ENCODE assay signal across 1 cellular context in the genomic region with DNA sequence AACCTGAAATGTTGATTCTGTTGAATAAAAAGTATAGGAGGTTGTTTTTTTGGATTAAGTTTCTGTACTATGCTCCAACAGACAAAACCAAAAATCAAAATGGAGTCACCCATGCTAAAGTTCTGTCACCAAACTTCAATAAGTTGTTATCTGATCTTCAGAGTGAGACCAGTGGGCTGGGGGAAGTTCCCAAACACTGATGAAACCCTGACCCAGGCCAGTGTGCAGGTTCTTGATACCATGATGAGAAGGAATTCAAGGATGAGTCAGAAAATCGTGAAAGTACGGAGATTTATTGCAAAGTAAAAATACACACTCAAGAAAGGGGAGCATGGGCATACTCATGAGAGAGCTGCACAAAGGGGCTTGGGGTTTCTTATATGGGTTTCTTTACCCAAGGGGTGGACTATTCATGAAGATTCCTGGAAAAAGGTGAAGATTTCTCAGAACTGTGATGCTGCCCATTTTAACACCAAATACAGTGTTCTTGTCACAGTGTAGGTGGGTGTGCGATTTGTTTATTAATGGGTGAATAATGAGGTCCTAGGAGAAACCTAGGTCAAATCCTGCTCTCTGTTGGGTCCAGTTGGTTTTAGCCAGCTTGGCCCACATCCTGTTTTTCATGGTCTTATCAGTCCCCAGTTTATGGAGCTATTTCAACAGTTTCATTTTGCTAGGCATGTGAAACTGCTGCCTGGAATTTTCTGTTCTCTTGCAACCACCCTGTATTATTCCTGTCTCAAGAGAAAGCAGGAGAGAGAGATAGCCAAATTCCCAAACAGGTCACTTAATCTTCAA.
TF ChIP-seq lines count a peak whose summit lies in the region.

No MANE protein-coding gene starts in this region.

TF ChIP-seq in K562, 482 proteins besides CTCF, POLR2A, EP300 and RAD21 (continued from another document and continues in another):
- TF ChIP-seq POLR2AphosphoS5 (IDR thresholded peaks at IDR 0.05; ENCODE audit: control insufficient read depth, insufficient read depth, low read depth, low read length) (no peak), ZNF3 (CRISPR knock-in tag; IDR thresholded peaks at IDR 0.05) (no peak), OTX1 (CRISPR knock-in tag; IDR thresholded peaks at IDR 0.05) (peak; percentile 98), ZNF583 (CRISPR knock-in tag; IDR thresholded peaks at IDR 0.05) (peak; percentile 96), ZC3H4 (CRISPR knock-in tag; IDR thresholded peaks at IDR 0.05; ENCODE audit: borderline replicate concordance) (no peak), PHF8 (IDR thresholded peaks at IDR 0.05; ENCODE audit: borderline replicate concordance, low read length) (no peak), ZNF584 (CRISPR knock-in tag; IDR thresholded peaks at IDR 0.05; ENCODE audit: low read depth) (peak; percentile 100), MAFF (IDR thresholded peaks at IDR 0.05; ENCODE audit: low read length) (no peak), HDAC1 (IDR thresholded peaks at IDR 0.05) (no peak), TRIM24 (IDR thresholded peaks at IDR 0.05) (no peak), ZNF143 (CRISPR knock-in tag; IDR thresholded peaks at IDR 0.05) (no peak), SRSF3 (IDR thresholded peaks at IDR 0.05; ENCODE audit: insufficient read depth, low read length) (no peak), CBFB (CRISPR knock-in tag; IDR thresholded peaks at IDR 0.05) (no peak), BDP1 (IDR thresholded peaks at IDR 0.05; ENCODE audit: insufficient read depth, insufficient read length) (no peak), TAF15 (IDR thresholded peaks at IDR 0.05; ENCODE audit: low read depth, low read length) (no peak), ZBTB8A (IDR thresholded peaks at IDR 0.05; ENCODE audit: partially characterized antibody) (no peak), ZNF75A (CRISPR knock-in tag; IDR thresholded peaks at IDR 0.05) (peak; percentile 75; the same call in 1 of the 2 replicates), MXI1 (IDR thresholded peaks at IDR 0.05; ENCODE audit: low read depth, low read length) (no peak), ZBTB7A (IDR thresholded peaks at IDR 0.05; ENCODE audit: borderline replicate concordance, control insufficient read depth, low read depth, low read length) (no peak), IRF2 (CRISPR knock-in tag; IDR thresholded peaks at IDR 0.05) (no peak), RBM39 (optimal IDR thresholded peaks at IDR 0.05; ENCODE audit: low read depth, low read length) (no peak), SRSF9 (IDR thresholded peaks at IDR 0.05; ENCODE audit: borderline replicate concordance, low read depth, low read length) (no peak), ZNF830 (CRISPR knock-in tag; IDR thresholded peaks at IDR 0.05) (0 out of 2 replicates have a peak, but pooled peaks have one; percentile 58), ZEB2 (IDR thresholded peaks at IDR 0.05) (no peak), SNIP1 (IDR thresholded peaks at IDR 0.05; ENCODE audit: low read depth) (no peak), ZFP36 (IDR thresholded peaks at IDR 0.05; ENCODE audit: low read depth, low read length, partially characterized antibody) (no peak), SAFB2 (IDR thresholded peaks at IDR 0.05; ENCODE audit: borderline replicate concordance, low read depth, low read length, severe bottlenecking) (no peak), DMBX1 (CRISPR knock-in tag; IDR thresholded peaks at IDR 0.05; ENCODE audit: borderline replicate concordance) (peak; percentile 100), NELFE (IDR thresholded peaks at IDR 0.05; ENCODE audit: insufficient read depth, insufficient read length) (no peak), ETV6 (IDR thresholded peaks at IDR 0.05; ENCODE audit: borderline replicate concordance in 1 of 2, low read depth in 2 of 2, low read length in 1 of 2) (no peak), ETV6 (CRISPR knock-in tag; IDR thresholded peaks at IDR 0.05; ENCODE audit: borderline replicate concordance) (no peak), PHTF2 (CRISPR knock-in tag; IDR thresholded peaks at IDR 0.05) (0 out of 2 replicates have a peak, but pooled peaks have one; percentile 63), BRD9 (IDR thresholded peaks at IDR 0.05; ENCODE audit: low read depth, partially characterized antibody) (no peak), PHF21A (IDR thresholded peaks at IDR 0.05; ENCODE audit: borderline replicate concordance, low read depth) (no peak), MCM5 (IDR thresholded peaks at IDR 0.05; ENCODE audit: low read depth) (no peak), ZNF586 (CRISPR knock-in tag; conservative IDR thresholded peaks at IDR 0.05) (peak; percentile 89), DDX20 (tag; IDR thresholded peaks at IDR 0.05; ENCODE audit: low read depth) (peak; percentile 98), SMARCC2 (IDR thresholded peaks at IDR 0.05; ENCODE audit: low read depth) (no peak), SMARCB1 (IDR thresholded peaks at IDR 0.05; ENCODE audit: insufficient read length, low read depth) (no peak), NR2F6 (CRISPR knock-in tag; IDR thresholded peaks at IDR 0.05) (no peak), ZFPM2 (CRISPR knock-in tag; IDR thresholded peaks at IDR 0.05) (peak; percentile 55; the same call in 1 of the 2 replicates), CREB1 (IDR thresholded peaks at IDR 0.05) (no peak), CREB1 (CRISPR knock-in tag; IDR thresholded peaks at IDR 0.05) (no peak), RCOR1 (IDR thresholded peaks at IDR 0.05; ENCODE audit: borderline replicate concordance in 1 of 2, low read depth in 2 of 2, low read length in 2 of 2) (peak in 1 of 2 experiments; percentile 39; a peak in 1 of 4 replicates), BACH1 (tag; IDR thresholded peaks at IDR 0.05) (peak; percentile 99), ZNF140 (CRISPR knock-in tag; IDR thresholded peaks at IDR 0.05) (peak; percentile 90), PTTG1 (tag; IDR thresholded peaks at IDR 0.05; ENCODE audit: low read depth) (peak; percentile 98), SIX5 (IDR thresholded peaks at IDR 0.05; ENCODE audit: borderline replicate concordance in 1 of 2, insufficient read depth in 1 of 2, low read depth in 1 of 2, low read length in 2 of 2) (no peak), SP1 (CRISPR knock-in tag; IDR thresholded peaks at IDR 0.05) (no peak), SETDB1 (IDR thresholded peaks at IDR 0.05; ENCODE audit: low read length) (no peak)
- TF ChIP-seq, protein P1, sequence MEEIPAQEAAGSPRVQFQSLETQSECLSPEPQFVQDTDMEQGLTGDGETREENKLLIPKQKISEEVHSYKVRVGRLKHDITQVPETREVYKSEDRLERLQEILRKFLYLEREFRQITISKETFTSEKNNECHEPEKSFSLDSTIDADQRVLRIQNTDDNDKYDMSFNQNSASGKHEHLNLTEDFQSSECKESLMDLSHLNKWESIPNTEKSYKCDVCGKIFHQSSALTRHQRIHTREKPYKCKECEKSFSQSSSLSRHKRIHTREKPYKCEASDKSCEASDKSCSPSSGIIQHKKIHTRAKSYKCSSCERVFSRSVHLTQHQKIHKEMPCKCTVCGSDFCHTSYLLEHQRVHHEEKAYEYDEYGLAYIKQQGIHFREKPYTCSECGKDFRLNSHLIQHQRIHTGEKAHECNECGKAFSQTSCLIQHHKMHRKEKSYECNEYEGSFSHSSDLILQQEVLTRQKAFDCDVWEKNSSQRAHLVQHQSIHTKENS (CRISPR knock-in tag; IDR thresholded peaks at IDR 0.05), result no peak
- TF ChIP-seq, protein P2, sequence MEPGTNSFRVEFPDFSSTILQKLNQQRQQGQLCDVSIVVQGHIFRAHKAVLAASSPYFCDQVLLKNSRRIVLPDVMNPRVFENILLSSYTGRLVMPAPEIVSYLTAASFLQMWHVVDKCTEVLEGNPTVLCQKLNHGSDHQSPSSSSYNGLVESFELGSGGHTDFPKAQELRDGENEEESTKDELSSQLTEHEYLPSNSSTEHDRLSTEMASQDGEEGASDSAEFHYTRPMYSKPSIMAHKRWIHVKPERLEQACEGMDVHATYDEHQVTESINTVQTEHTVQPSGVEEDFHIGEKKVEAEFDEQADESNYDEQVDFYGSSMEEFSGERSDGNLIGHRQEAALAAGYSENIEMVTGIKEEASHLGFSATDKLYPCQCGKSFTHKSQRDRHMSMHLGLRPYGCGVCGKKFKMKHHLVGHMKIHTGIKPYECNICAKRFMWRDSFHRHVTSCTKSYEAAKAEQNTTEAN (CRISPR knock-in tag; IDR thresholded peaks at IDR 0.05), result no peak
- TF ChIP-seq, protein P3, sequence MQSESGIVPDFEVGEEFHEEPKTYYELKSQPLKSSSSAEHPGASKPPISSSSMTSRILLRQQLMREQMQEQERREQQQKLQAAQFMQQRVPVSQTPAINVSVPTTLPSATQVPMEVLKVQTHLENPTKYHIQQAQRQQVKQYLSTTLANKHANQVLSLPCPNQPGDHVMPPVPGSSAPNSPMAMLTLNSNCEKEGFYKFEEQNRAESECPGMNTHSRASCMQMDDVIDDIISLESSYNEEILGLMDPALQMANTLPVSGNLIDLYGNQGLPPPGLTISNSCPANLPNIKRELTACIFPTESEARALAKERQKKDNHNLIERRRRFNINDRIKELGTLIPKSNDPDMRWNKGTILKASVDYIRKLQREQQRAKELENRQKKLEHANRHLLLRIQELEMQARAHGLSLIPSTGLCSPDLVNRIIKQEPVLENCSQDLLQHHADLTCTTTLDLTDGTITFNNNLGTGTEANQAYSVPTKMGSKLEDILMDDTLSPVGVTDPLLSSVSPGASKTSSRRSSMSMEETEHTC (IDR thresholded peaks at IDR 0.05), result no peak
- TF ChIP-seq, protein P4, sequence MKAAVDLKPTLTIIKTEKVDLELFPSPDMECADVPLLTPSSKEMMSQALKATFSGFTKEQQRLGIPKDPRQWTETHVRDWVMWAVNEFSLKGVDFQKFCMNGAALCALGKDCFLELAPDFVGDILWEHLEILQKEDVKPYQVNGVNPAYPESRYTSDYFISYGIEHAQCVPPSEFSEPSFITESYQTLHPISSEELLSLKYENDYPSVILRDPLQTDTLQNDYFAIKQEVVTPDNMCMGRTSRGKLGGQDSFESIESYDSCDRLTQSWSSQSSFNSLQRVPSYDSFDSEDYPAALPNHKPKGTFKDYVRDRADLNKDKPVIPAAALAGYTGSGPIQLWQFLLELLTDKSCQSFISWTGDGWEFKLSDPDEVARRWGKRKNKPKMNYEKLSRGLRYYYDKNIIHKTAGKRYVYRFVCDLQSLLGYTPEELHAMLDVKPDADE (conservative IDR thresholded peaks at IDR 0.05; ENCODE audit: control insufficient read depth, low read depth, low read length), result no peak
- TF ChIP-seq, protein P5, sequence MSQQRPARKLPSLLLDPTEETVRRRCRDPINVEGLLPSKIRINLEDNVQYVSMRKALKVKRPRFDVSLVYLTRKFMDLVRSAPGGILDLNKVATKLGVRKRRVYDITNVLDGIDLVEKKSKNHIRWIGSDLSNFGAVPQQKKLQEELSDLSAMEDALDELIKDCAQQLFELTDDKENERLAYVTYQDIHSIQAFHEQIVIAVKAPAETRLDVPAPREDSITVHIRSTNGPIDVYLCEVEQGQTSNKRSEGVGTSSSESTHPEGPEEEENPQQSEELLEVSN (IDR thresholded peaks at IDR 0.05; ENCODE audit: borderline replicate concordance in 1 of 2, extremely low read depth in 1 of 2, insufficient read depth in 1 of 2, insufficient read length in 1 of 2, low read depth in 1 of 2, low read length in 1 of 2, poor library complexity in 1 of 2, severe bottlenecking in 1 of 2), result no peak
- TF ChIP-seq, protein P6, sequence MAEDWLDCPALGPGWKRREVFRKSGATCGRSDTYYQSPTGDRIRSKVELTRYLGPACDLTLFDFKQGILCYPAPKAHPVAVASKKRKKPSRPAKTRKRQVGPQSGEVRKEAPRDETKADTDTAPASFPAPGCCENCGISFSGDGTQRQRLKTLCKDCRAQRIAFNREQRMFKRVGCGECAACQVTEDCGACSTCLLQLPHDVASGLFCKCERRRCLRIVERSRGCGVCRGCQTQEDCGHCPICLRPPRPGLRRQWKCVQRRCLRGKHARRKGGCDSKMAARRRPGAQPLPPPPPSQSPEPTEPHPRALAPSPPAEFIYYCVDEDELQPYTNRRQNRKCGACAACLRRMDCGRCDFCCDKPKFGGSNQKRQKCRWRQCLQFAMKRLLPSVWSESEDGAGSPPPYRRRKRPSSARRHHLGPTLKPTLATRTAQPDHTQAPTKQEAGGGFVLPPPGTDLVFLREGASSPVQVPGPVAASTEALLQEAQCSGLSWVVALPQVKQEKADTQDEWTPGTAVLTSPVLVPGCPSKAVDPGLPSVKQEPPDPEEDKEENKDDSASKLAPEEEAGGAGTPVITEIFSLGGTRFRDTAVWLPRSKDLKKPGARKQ (CRISPR knock-in tag; IDR thresholded peaks at IDR 0.05), result no peak
- TF ChIP-seq, protein P7, sequence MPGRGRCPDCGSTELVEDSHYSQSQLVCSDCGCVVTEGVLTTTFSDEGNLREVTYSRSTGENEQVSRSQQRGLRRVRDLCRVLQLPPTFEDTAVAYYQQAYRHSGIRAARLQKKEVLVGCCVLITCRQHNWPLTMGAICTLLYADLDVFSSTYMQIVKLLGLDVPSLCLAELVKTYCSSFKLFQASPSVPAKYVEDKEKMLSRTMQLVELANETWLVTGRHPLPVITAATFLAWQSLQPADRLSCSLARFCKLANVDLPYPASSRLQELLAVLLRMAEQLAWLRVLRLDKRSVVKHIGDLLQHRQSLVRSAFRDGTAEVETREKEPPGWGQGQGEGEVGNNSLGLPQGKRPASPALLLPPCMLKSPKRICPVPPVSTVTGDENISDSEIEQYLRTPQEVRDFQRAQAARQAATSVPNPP (IDR thresholded peaks at IDR 0.05; ENCODE audit: borderline replicate concordance, insufficient read depth, insufficient read length), result no peak
- TF ChIP-seq, protein P8, sequence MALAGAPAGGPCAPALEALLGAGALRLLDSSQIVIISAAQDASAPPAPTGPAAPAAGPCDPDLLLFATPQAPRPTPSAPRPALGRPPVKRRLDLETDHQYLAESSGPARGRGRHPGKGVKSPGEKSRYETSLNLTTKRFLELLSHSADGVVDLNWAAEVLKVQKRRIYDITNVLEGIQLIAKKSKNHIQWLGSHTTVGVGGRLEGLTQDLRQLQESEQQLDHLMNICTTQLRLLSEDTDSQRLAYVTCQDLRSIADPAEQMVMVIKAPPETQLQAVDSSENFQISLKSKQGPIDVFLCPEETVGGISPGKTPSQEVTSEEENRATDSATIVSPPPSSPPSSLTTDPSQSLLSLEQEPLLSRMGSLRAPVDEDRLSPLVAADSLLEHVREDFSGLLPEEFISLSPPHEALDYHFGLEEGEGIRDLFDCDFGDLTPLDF (CRISPR knock-in tag; IDR thresholded peaks at IDR 0.05), result no peak
- TF ChIP-seq, protein P9, sequence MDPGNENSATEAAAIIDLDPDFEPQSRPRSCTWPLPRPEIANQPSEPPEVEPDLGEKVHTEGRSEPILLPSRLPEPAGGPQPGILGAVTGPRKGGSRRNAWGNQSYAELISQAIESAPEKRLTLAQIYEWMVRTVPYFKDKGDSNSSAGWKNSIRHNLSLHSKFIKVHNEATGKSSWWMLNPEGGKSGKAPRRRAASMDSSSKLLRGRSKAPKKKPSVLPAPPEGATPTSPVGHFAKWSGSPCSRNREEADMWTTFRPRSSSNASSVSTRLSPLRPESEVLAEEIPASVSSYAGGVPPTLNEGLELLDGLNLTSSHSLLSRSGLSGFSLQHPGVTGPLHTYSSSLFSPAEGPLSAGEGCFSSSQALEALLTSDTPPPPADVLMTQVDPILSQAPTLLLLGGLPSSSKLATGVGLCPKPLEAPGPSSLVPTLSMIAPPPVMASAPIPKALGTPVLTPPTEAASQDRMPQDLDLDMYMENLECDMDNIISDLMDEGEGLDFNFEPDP (CRISPR knock-in tag; IDR thresholded peaks at IDR 0.05), result 0 out of 2 replicates have a peak, but pooled peaks have one; percentile 64
- TF ChIP-seq, protein P10, sequence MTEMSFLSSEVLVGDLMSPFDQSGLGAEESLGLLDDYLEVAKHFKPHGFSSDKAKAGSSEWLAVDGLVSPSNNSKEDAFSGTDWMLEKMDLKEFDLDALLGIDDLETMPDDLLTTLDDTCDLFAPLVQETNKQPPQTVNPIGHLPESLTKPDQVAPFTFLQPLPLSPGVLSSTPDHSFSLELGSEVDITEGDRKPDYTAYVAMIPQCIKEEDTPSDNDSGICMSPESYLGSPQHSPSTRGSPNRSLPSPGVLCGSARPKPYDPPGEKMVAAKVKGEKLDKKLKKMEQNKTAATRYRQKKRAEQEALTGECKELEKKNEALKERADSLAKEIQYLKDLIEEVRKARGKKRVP (CRISPR knock-in tag; IDR thresholded peaks at IDR 0.05), result peak; percentile 92
